18 cellular contexts compared by ENCODE assay signal in the genomic region with DNA sequence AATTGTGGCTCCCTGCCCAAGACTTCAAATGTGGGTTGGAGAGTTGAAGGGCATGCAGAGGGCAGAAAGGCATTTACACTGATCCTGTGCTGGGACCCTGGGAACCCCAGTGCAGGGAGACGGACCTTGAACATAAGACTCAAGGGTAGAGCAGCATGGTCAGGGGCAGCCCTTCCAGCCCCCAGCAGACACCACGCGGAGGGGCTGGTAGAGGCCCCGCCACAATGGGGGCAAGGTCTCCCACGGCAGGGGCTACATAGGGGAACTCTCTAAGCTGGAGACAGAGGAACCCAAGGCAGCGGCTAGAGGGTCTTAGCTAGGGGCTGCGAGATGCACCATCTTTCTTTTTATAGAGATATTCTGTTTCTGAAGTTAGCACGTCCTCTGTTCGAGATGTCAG. TPM values are rescaled to one million over a fixed set of nuclear protein-coding genes. Genes with fewer than 3 reads are reported as not detected.
DNase-seq lines count a peak whose midpoint lies in the region; ATAC-seq and TF ChIP-seq lines count a peak whose summit lies in the region.
"Had no signal": no experiment of that assay in that cellular context is flagged by ENCODE, and none has a peak within 500 bp of the region (broad histone marks: within the 10 kb centered on the region; RNA-seq: fewer than 3 reads in every experiment).

No MANE protein-coding gene starts in this region.

- H3K36me3 Mint-ChIP-seq in activated CD4-positive, alpha-beta T cell treated with anti-CD3 and anti-CD28 coated beads, Interleukin-2, amount 10 ng/mL, durations not matched to agents 24 days and 14 days (ENCODE audit: low read depth), result no peaks in the 10 kb centered on the region
- no peaks in the 10 kb centered on the region for H3K36me3 Mint-ChIP-seq in stimulated activated memory B cell treated with anti-CD40 and anti-IgM and Interleukin-4, amounts not matched to agents 10 μg/mL and 1 μg/mL and 100 μg/mL, for 72 hours
- H3K36me3 Mint-ChIP-seq: CD8-positive, alpha-beta T cell had no signal

- no peaks in the 10 kb centered on the region for H3K4me1 Mint-ChIP-seq in activated CD4-positive, alpha-beta T cell treated with anti-CD3 and anti-CD28 coated beads, Interleukin-2, amount 10 ng/mL, durations not matched to agents 24 days and 14 days
- H3K4me1 Mint-ChIP-seq in stimulated activated memory B cell treated with anti-CD40 and anti-IgM and Interleukin-4, amounts not matched to agents 10 μg/mL and 1 μg/mL and 100 μg/mL, for 72 hours, result no peaks in the 10 kb centered on the region
- H3K4me1 Mint-ChIP-seq: B cell had no signal

- TF ChIP-seq CTCF in GM13976 (IDR thresholded peaks at IDR 0.05; ENCODE audit: borderline replicate concordance, control extremely low read depth, extremely low read depth, insufficient read depth, missing control alignments), result no peak

- peaks cover 6% of the 10 kb centered on the region for H3K27me3 Mint-ChIP-seq in activated CD4-positive, alpha-beta T cell treated with anti-CD3 and anti-CD28 coated beads, Interleukin-2, amount 10 ng/mL, durations not matched to agents 24 days and 14 days
- H3K27me3 Mint-ChIP-seq in stimulated activated memory B cell treated with anti-CD40 and anti-IgM and Interleukin-4, amounts not matched to agents 10 μg/mL and 1 μg/mL and 100 μg/mL, for 72 hours, result peaks cover 21% of the 10 kb centered on the region

- no peaks in the 10 kb centered on the region for H3K27me3 ChIP-seq in H7 (ENCODE audit: control insufficient read depth, insufficient read depth, low read length)
- H3K27me3 ChIP-seq: BLaER1 treated with 17β-estradiol and CSF1 and Interleukin-3, amounts not matched to agents 10 nM and 100 nM had no signal

- intact Hi-C loops in activated CD4-positive, alpha-beta T cell treated with anti-CD3 and anti-CD28 coated beads, Interleukin-2, amount 10 ng/mL, durations not matched to agents 24 days and 14 days (cut with micrococcal nuclease), result no loop called here

- H3K4me3 ChIP-seq in H7 (ENCODE audit: insufficient read depth, low read depth, low read length), result no peak overlapping the region
- H3K4me3 ChIP-seq: A549; BLaER1 treated with 17β-estradiol and CSF1 and Interleukin-3, amounts not matched to agents 10 nM and 100 nM had no signal

- no peak overlapping the region for H3K27ac Mint-ChIP-seq in activated CD4-positive, alpha-beta T cell treated with anti-CD3 and anti-CD28 coated beads, Interleukin-2, amount 10 ng/mL, durations not matched to agents 24 days and 14 days
- no peak overlapping the region for H3K27ac Mint-ChIP-seq in stimulated activated memory B cell treated with anti-CD40 and anti-IgM and Interleukin-4, amounts not matched to agents 10 μg/mL and 1 μg/mL and 100 μg/mL, for 72 hours
- H3K27ac Mint-ChIP-seq: B cell; CD4-positive, alpha-beta T cell; CD8-positive, alpha-beta T cell had no signal

- no peak overlapping the region for H3K4me3 Mint-ChIP-seq in activated CD4-positive, alpha-beta T cell treated with anti-CD3 and anti-CD28 coated beads, Interleukin-2, amount 10 ng/mL, durations not matched to agents 24 days and 14 days
- H3K4me3 Mint-ChIP-seq in stimulated activated memory B cell treated with anti-CD40 and anti-IgM and Interleukin-4, amounts not matched to agents 10 μg/mL and 1 μg/mL and 100 μg/mL, for 72 hours, result no peak overlapping the region
- H3K4me3 Mint-ChIP-seq: B cell; CD4-positive, alpha-beta T cell; CD8-positive, alpha-beta T cell had no signal

- ATAC-seq in stimulated activated memory B cell treated with anti-CD40 and anti-IgM and Interleukin-4, amounts not matched to agents 10 μg/mL and 1 μg/mL and 100 μg/mL, for 72 hours, result peak; percentile 42
- ATAC-seq: A549; CD8-positive, alpha-beta T cell had no signal

- peak; percentile 34 for DNase-seq in activated CD4-positive, alpha-beta T cell treated with anti-CD3 and anti-CD28 coated beads, Interleukin-2, amount 10 ng/mL, durations not matched to agents 24 days and 14 days
- DNase-seq in activated CD4-positive, alpha-beta T cell treated with anti-CD3 and anti-CD28 coated beads for 48 hours, result no peak
- DNase-seq in GM13976 (ENCODE audit: low spot score), result peak; percentile 6
- peak; percentile 26 for DNase-seq in H7
- DNase-seq in NCI-H748 (lab: John Stamatoyannopoulos, UW; ENCODE audit: unreplicated experiment), result no peak
- no peak for DNase-seq in NCI-H1694 treated with DMSO at 0.1 percent for 48 hours (lab: John Stamatoyannopoulos, UW)
- DNase-seq: AML-193; Caco-2; Calu3; CD4-positive, alpha-beta T cell; CD8-positive, alpha-beta T cell; DMS79 treated with DMSO at 0.1 percent for 48 hours; GF-D8 had no signal

- H3K36me3 ChIP-seq in H7 (replicated peaks; ENCODE audit: control insufficient read depth, insufficient read depth, low read length), result no peaks in the 10 kb centered on the region
- H3K36me3 ChIP-seq: BLaER1 treated with 17β-estradiol and CSF1 and Interleukin-3, amounts not matched to agents 10 nM and 100 nM had no signal

- in situ Hi-C loops in GM13976 (cut with MboI; ENCODE audit: low sequenced_read_pairs, unreplicated experiment), result no loop called here

- no peaks in the 10 kb centered on the region for H3K9me3 Mint-ChIP-seq in activated CD4-positive, alpha-beta T cell treated with anti-CD3 and anti-CD28 coated beads, Interleukin-2, amount 10 ng/mL, durations not matched to agents 24 days and 14 days
- peaks cover 5% of the 10 kb centered on the region for H3K9me3 Mint-ChIP-seq in stimulated activated memory B cell treated with anti-CD40 and anti-IgM and Interleukin-4, amounts not matched to agents 10 μg/mL and 1 μg/mL and 100 μg/mL, for 72 hours
- H3K9me3 Mint-ChIP-seq: CD4-positive, alpha-beta T cell had no signal

RNA-seq across cellular contexts. Expression of a gene that starts 45.2 kb away (rescaled TPM):
- not detected in 2 replicates for total RNA-seq in activated CD4-positive, alpha-beta T cell treated with anti-CD3 and anti-CD28 coated beads, Interleukin-2, amount 10 ng/mL, durations not matched to agents 24 days and 14 days
- 0.76 and 1.4 TPM in 2 replicates for total RNA-seq in H7 (2014; rRNA removed; shearing (Covaris generic))
- total RNA-seq: A172; B cell; Calu3; CD4-positive, alpha-beta T cell; CD8-positive, alpha-beta T cell had no signal

Comparison
In these comparisons a context has a peak if more than half of its experiments do, and no peak if none do; other contexts are left out.
1. DNase-seq: peak in activated CD4-positive, alpha-beta T cell treated with anti-CD3 and anti-CD28 coated beads, Interleukin-2, amount 10 ng/mL, durations not matched to agents 24 days and 14 days (single experiment), GM13976 (single experiment) and H7 (single experiment); none in activated CD4-positive, alpha-beta T cell treated with anti-CD3 and anti-CD28 coated beads for 48 hours (single experiment), NCI-H748 (single experiment) and NCI-H1694 treated with DMSO at 0.1 percent for 48 hours (single experiment).